In the genomic region with DNA sequence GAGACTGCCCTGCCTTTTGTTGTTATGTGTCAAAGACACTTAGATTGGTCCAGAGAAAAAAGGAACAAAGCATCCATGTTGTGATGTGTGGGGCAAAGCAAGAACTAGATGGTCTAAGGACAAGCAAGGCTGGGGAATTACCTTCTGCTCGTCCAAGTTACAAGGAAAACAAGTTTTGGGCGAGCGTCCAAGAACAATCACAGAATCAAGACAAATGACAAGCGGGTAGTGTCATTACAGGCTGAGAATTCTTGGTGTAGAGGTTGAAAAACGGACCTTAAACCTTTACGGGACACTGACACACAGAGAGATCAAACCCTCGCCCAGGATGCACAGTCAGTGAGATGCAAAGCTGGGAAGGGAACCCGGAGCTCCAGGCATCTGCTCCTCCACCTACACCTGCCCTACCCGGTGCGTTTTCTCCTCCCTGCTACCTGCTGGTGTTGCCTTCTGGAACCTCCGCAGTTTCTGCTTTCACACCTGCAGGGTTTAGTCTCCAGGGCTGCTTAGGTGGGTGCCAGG, we compare ENCODE assay signal across 8 cellular contexts. TPM values are rescaled to one million over a fixed set of nuclear protein-coding genes. Genes with fewer than 3 reads are reported as not detected.
A peak's percentile ranks its signal among the peaks of the same experiment; 100 is the strongest.
DNase-seq lines count a peak whose midpoint lies in the region; ATAC-seq, FAIRE-seq and TF ChIP-seq lines count a peak whose summit lies in the region.

No MANE protein-coding gene starts in this region.

- H3K4me1 ChIP-seq in A549 (no peaks in the 10 kb centered on the region), OCI-LY3 (ENCODE audit: low read length) (peaks cover 8% of the 10 kb centered on the region)

- H3K27me3 ChIP-seq in OCI-LY3 (ENCODE audit: low read depth, low read length) = peaks cover 9% of the 10 kb centered on the region; the same call in 1 of the 2 replicates

- H3K4me1 Mint-ChIP-seq in osteocyte (ENCODE audit: unreplicated experiment) = peaks cover 19% of the 10 kb centered on the region

- peak in 1 of 2 experiments; percentile 48 for DNase-seq in A549 (ENCODE audit: low read depth in 1 of 2, low spot score in 1 of 2)
- DNase-seq in epithelial cell of proximal tubule (ENCODE audit: low read depth) = no peak
- DNase-seq in osteocyte (ENCODE audit: extremely low spot score, unreplicated experiment) = no peak
- no peak for DNase-seq in GM03348 (ENCODE audit: low spot score)

- POLR2A ChIA-PET in A549 (lab: Yijun Ruan, JAX) = interaction anchor here (0.7 to 1.4 kb wide), 4 partner anchors 42 to 93 kb away, joined by 3 to 4 read pairs (median 4); partner anchors contain the start of genes TRIM28, ZNF497 and ZNF584

- H2AFZ ChIP-seq in OCI-LY3 (ENCODE audit: low read depth, low read length) = peak overlapping the region; percentile 79

- no peak for FAIRE-seq in A549 (lab: Jason Lieb, UNC)

- H3K4me3 Mint-ChIP-seq in osteocyte (ENCODE audit: unreplicated experiment) = peak overlapping the region; percentile 83

- H3K27ac ChIP-seq in A549 (peak overlapping the region in 1 of 2 experiments; percentile 45; a peak in 2 of 6 replicates), OCI-LY3 (ENCODE audit: low read length) (no peak overlapping the region)

- H3K4me2 ChIP-seq in A549 = peak overlapping the region; percentile 94
- H3K4me2 ChIP-seq in OCI-LY3 (ENCODE audit: low read length) = peak overlapping the region; percentile 83

- H4K20me1 ChIP-seq in OCI-LY3 (ENCODE audit: insufficient read depth, low read length) = no peaks in the 10 kb centered on the region

- no peak for TF ChIP-seq POLR2A in A549 (IDR thresholded peaks at IDR 0.05; ENCODE audit: low read length)

- TF ChIP-seq CTCF in A549 (IDR thresholded peaks at IDR 0.05) = no peak
- no peak for TF ChIP-seq CTCF in OCI-LY3 (IDR thresholded peaks at IDR 0.05; ENCODE audit: low read depth, low read length)
- no peak for TF ChIP-seq CTCF in epithelial cell of proximal tubule (conservative IDR thresholded peaks at IDR 0.05; ENCODE audit: low read depth, low read length)
- TF ChIP-seq CTCF in osteocyte (IDR thresholded peaks at IDR 0.05) = no peak

- peak overlapping the region; percentile 14; the same call in 1 of the 2 replicates for H3K9ac ChIP-seq in OCI-LY3 (ENCODE audit: low read length)

- H3K79me2 ChIP-seq in OCI-LY3 (ENCODE audit: low read length) = peaks cover 4% of the 10 kb centered on the region; the same call in 1 of the 2 replicates

- TF ChIP-seq RAD21 in A549 (conservative IDR thresholded peaks at IDR 0.05 in 1 of 2, IDR thresholded peaks at IDR 0.05 in 1 of 2) = no peak

- WGBS in A549 (ENCODE audit: missing lambda C conversion rate) = 1% methylated on average over 11 of the region's 11 CpGs

- H3K27ac Mint-ChIP-seq in osteocyte (ENCODE audit: unreplicated experiment) = peak overlapping the region; percentile 73

- peaks cover 39% of the 10 kb centered on the region for H3K9me3 ChIP-seq in A549
- peaks cover 13% of the 10 kb centered on the region for H3K9me3 ChIP-seq in OCI-LY3 (ENCODE audit: insufficient read depth, low read length)

- no peaks in the 10 kb centered on the region for H3K36me3 Mint-ChIP-seq in osteocyte (ENCODE audit: unreplicated experiment)

- peaks cover 3% of the 10 kb centered on the region for H3K36me3 ChIP-seq in OCI-LY3 (replicated peaks; ENCODE audit: low read depth, low read length)

- H3K9me3 Mint-ChIP-seq in osteocyte (ENCODE audit: unreplicated experiment) = no peaks in the 10 kb centered on the region

- CTCF ChIA-PET in A549 (lab: Yijun Ruan, JAX) = interaction anchor here (0.8 to 1.4 kb wide), 3 partner anchors 11 to 69 kb away, joined by 3 to 6 read pairs (median 4); partner anchors contain the start of genes ZBTB45 and ZNF584

- peaks cover 6% of the 10 kb centered on the region for H3K27me3 Mint-ChIP-seq in osteocyte (ENCODE audit: unreplicated experiment)

- ATAC-seq in A549 = peak; percentile 52 to 53
- peak; percentile 7 for ATAC-seq in GM19438 (IDR thresholded peaks at IDR 0.05; ENCODE audit: low read depth, unreplicated experiment)
- ATAC-seq in GM21619 (IDR thresholded peaks at IDR 0.05; ENCODE audit: unreplicated experiment) = no peak
- ATAC-seq in HG02884 (IDR thresholded peaks at IDR 0.05; ENCODE audit: unreplicated experiment) = no peak

- no peak for TF ChIP-seq EP300 in A549 (IDR thresholded peaks at IDR 0.05)

- peak overlapping the region; percentile 85 for H3K4me3 ChIP-seq in A549
- H3K4me3 ChIP-seq in OCI-LY3 (ENCODE audit: low read length) = peak overlapping the region; percentile 86
- peak overlapping the region; percentile 88 for H3K4me3 ChIP-seq in epithelial cell of proximal tubule (ENCODE audit: low read depth, low read length)

TF ChIP-seq in A549, 52 proteins besides CTCF, POLR2A, EP300 and RAD21:
- TF ChIP-seq HMGXB4 (CRISPR knock-in tag; IDR thresholded peaks at IDR 0.05; ENCODE audit: borderline replicate concordance) (no peak), CBX2 (IDR thresholded peaks at IDR 0.05; ENCODE audit: borderline replicate concordance, low read depth) (no peak), POLR2AphosphoS2 (conservative IDR thresholded peaks at IDR 0.05; ENCODE audit: low read length) (no peak), ZSCAN20 (CRISPR knock-in tag; IDR thresholded peaks at IDR 0.05) (no peak)
TF ChIP-seq in A549: peak in this region for 0.

RNA-seq across cellular contexts. Expression of gene ZNF324B, which starts 0.5 kb away (rescaled TPM):
- polyA plus RNA-seq in A549 (2011; rRNA removed) (3.8 and 4.1 TPM in 2 replicates), A549 (2017; fragmentation: RNase III; extraction: RNeasy Plus Mini Kit Qiagen cat#74134 plus additional on column Dnase treatment) (6.8 TPM in 3 replicates)
- 4.0 and 5.1 TPM in 2 replicates for polyA plus RNA-seq in A549 (2012; cell fraction: cytosol; rRNA removed)
- 4.8 and 7.9 TPM in 2 replicates for polyA plus RNA-seq in A549 (2012; cell fraction: nucleus; rRNA removed)
- polyA minus RNA-seq in A549 (2011; rRNA and poly(A)+ RNA removed) = 7.1 and 9.1 TPM in 2 replicates
- total RNA-seq in epithelial cell of proximal tubule (0.98 and 3.8 TPM in 2 replicates), osteocyte (7.4 and 8.2 TPM in 2 replicates)

RNA-seq across cellular contexts. Expression of gene ZNF132, which starts 10.9 kb away (rescaled TPM):
- polyA plus RNA-seq in A549 (2011; rRNA removed) = 0.16 and 0.19 TPM in 2 replicates
- polyA plus RNA-seq in A549 (2012; cell fraction: cytosol; rRNA removed) = 0.05 TPM in 2 replicates
- polyA plus RNA-seq in A549 (2012; cell fraction: nucleus; rRNA removed) = 0.02 and 0.07 TPM in 2 replicates
- 0.05 to 0.13 TPM (median 0.09 TPM) in 3 replicates for polyA plus RNA-seq in A549 (2017; fragmentation: RNase III; extraction: RNeasy Plus Mini Kit Qiagen cat#74134 plus additional on column Dnase treatment)
- polyA minus RNA-seq in A549 (2011; rRNA and poly(A)+ RNA removed) = 0.50 and 1.1 TPM in 2 replicates
- 1.8 and 2.4 TPM in 2 replicates for total RNA-seq in epithelial cell of proximal tubule
- total RNA-seq in osteocyte = 0.71 and 1.2 TPM in 2 replicates

RNA-seq across cellular contexts. Expression of gene ZNF324, which starts 16.0 kb away (rescaled TPM):
- polyA plus RNA-seq in A549 (2011; rRNA removed) (3.0 and 3.1 TPM in 2 replicates), A549 (2017; fragmentation: RNase III; extraction: RNeasy Plus Mini Kit Qiagen cat#74134 plus additional on column Dnase treatment) (6.4 to 6.9 TPM (median 6.9 TPM) in 3 replicates)
- 3.6 and 5.1 TPM in 2 replicates for polyA plus RNA-seq in A549 (2012; cell fraction: cytosol; rRNA removed)
- polyA plus RNA-seq in A549 (2012; cell fraction: nucleus; rRNA removed) = 6.9 and 10.0 TPM in 2 replicates
- polyA minus RNA-seq in A549 (2011; rRNA and poly(A)+ RNA removed) = 8.1 and 9.8 TPM in 2 replicates
- total RNA-seq in epithelial cell of proximal tubule (7.2 and 13.8 TPM in 2 replicates), osteocyte (12.9 and 14.8 TPM in 2 replicates)

RNA-seq across cellular contexts. Expression of gene ZNF446, which starts 25.3 kb away (rescaled TPM):
- polyA plus RNA-seq in A549 (2011; rRNA removed) = 6.2 and 7.4 TPM in 2 replicates
- polyA plus RNA-seq in A549 (2012; cell fraction: cytosol; rRNA removed) = 10.7 and 14.7 TPM in 2 replicates
- 32.2 and 37.8 TPM in 2 replicates for polyA plus RNA-seq in A549 (2012; cell fraction: nucleus; rRNA removed)
- 9.9 to 12.5 TPM (median 11.0 TPM) in 3 replicates for polyA plus RNA-seq in A549 (2017; fragmentation: RNase III; extraction: RNeasy Plus Mini Kit Qiagen cat#74134 plus additional on column Dnase treatment)
- 9.3 and 9.9 TPM in 2 replicates for polyA minus RNA-seq in A549 (2011; rRNA and poly(A)+ RNA removed)
- total RNA-seq in epithelial cell of proximal tubule = 8.6 and 9.7 TPM in 2 replicates
- total RNA-seq in osteocyte = 15.5 and 15.9 TPM in 2 replicates

RNA-seq across cellular contexts. Expression of gene ZNF584, which starts 42.4 kb away (rescaled TPM):
- polyA plus RNA-seq in A549 (2011; rRNA removed) (18.2 and 21.2 TPM in 2 replicates), A549 (2017; fragmentation: RNase III; extraction: RNeasy Plus Mini Kit Qiagen cat#74134 plus additional on column Dnase treatment) (13.6 to 15.6 TPM (median 14.8 TPM) in 3 replicates)
- polyA plus RNA-seq in A549 (2012; cell fraction: cytosol; rRNA removed) = 13.7 and 16.6 TPM in 2 replicates
- polyA plus RNA-seq in A549 (2012; cell fraction: nucleus; rRNA removed) = 14.3 and 17.3 TPM in 2 replicates
- 26.7 and 26.9 TPM in 2 replicates for polyA minus RNA-seq in A549 (2011; rRNA and poly(A)+ RNA removed)
- total RNA-seq in epithelial cell of proximal tubule (5.3 and 10.5 TPM in 2 replicates), osteocyte (11.8 and 12.1 TPM in 2 replicates)

Comparison
In these comparisons a context has a peak if more than half of its experiments do, and no peak if none do; other contexts are left out.
1. ATAC-seq: peak in A549 (2 of 2) and GM19438 (single experiment); none in GM21619 (single experiment) and HG02884 (single experiment).
2. Peak in every context shown above with its lines, with median percentiles within 50 percentile points of each other: H3K4me3 ChIP-seq.